8 cellular contexts compared by ENCODE assay signal in genomic region chr11:62612366-62613274, GRCh38. TPM values are rescaled to one million over a fixed set of nuclear protein-coding genes. Genes with fewer than 3 reads are reported as not detected.
DNase-seq lines count a peak whose midpoint lies in the region; ATAC-seq and TF ChIP-seq lines count a peak whose summit lies in the region.

Gene EML3, minus strand, starts transcription at chr11:62612775. Its CDS starts 318 bp downstream, at chr11:62612457.
Gene ROM1, plus strand, starts transcription at chr11:62613257. Its CDS starts 25 bp downstream, at chr11:62613282.

- H3K9ac ChIP-seq in BLaER1: peak within 1 kb of the TSS; percentile 93

- H3K27me3 ChIP-seq in BLaER1 (no peaks in the 10 kb centered on the region), lung (ENCODE audit: control insufficient read depth, insufficient read depth) (no peaks in the 10 kb centered on the region)

- H3K36me3 ChIP-seq in BLaER1: peaks cover 52% of the 10 kb centered on the region
- H3K36me3 ChIP-seq in lung (ENCODE audit: control insufficient read depth in 2 of 2, insufficient read depth in 2 of 2, low read length in 2 of 2): peaks cover 0 to 25% of the 10 kb centered on the region in 2 donors

- no peaks in the 10 kb centered on the region for H3K9me3 ChIP-seq in BLaER1
- no peaks in the 10 kb centered on the region for H3K9me3 ChIP-seq in lung (ENCODE audit: control insufficient read depth in 2 of 2, insufficient read depth in 1 of 2, low read length in 1 of 2)

- H3K4me3 ChIP-seq in BLaER1: peak within 1 kb of the TSS; percentile 82
- H3K4me3 ChIP-seq in lung: peak within 1 kb of the TSS; percentile 60

- H4K20me1 ChIP-seq in BLaER1: no peaks in the 10 kb centered on the region

- H3K4me2 ChIP-seq in BLaER1: peak within 1 kb of the TSS; percentile 99

- 1% methylated on average over 62 to 88 of the region's 89 CpGs for WGBS in lung, 2 donors

- ATAC-seq in GM19035 (IDR thresholded peaks at IDR 0.05; ENCODE audit: unreplicated experiment) (peak; percentile 71), HG03280 (IDR thresholded peaks at IDR 0.05; ENCODE audit: unreplicated experiment) (peak; percentile 69), lung (ENCODE audit: insufficient read depth, low FRiP score) (peak; percentile 92)

- H3K4me1 ChIP-seq in BLaER1: peaks cover 47% of the 10 kb centered on the region
- H3K4me1 ChIP-seq in lung (ENCODE audit: control insufficient read depth in 2 of 2, insufficient read depth in 2 of 2, low read length in 2 of 2): peaks cover 0 to 6% of the 10 kb centered on the region in 2 donors

- H3K27ac ChIP-seq in BLaER1 (peak within 1 kb of the TSS; percentile 90), lung (ENCODE audit: low read depth in 1 of 2, low read length in 1 of 2) (peak within 1 kb of the TSS; percentile 89 to 90)

- TF ChIP-seq CTCF in lung (IDR thresholded peaks at IDR 0.05; ENCODE audit: control extremely low read depth, extremely low read depth): peak; percentile 66

- peak; percentile 84 for DNase-seq in NCI-H748 (lab: John Stamatoyannopoulos, UW; ENCODE audit: unreplicated experiment)
- DNase-seq in activated CD4-positive, alpha-beta T cell treated with anti-CD3 and anti-CD28 coated beads, Interleukin-2, amount 50 U/mL, for 48 hours: peak; percentile 90 to 93
- peak; percentile 95 for DNase-seq in ecto neural progenitor cell (ENCODE audit: low spot score)
- DNase-seq in lung (ENCODE audit: low spot score): peak; percentile 92
- DNase-seq in stimulated activated CD4-positive, alpha-beta T cell treated with anti-CD3 and anti-CD28 coated beads, TNF-alpha, amount 100 ng/mL, for 24 hours (ENCODE audit: low read depth in 3 of 3): peak; percentile 67 to 87 (median 70)

RNA-seq across cellular contexts. Expression of gene EML3, which starts in this region (rescaled TPM):
- 10 to 100 TPM; 29.1 to 95.4 TPM for total RNA-seq in lung
- polyA plus RNA-seq in lung: 10 to 100 TPM; 59.5 to 66.4 TPM

RNA-seq across cellular contexts. Expression of gene ROM1, which starts in this region (rescaled TPM):
- total RNA-seq in lung: 1 to 10 TPM; 3.5 to 9.6 TPM
- polyA plus RNA-seq in lung: 10 to 100 TPM in 1 of 2 donors, 1 to 10 TPM in 1; 9.3 to 17.9 TPM

Comparison
In these comparisons a context has a peak if more than half of its experiments do, and no peak if none do; other contexts are left out.
1. Peak in every context shown above with its lines: DNase-seq, ATAC-seq, H3K4me3 ChIP-seq and H3K27ac ChIP-seq.